In genomic region chr5:126633552-126633951, GRCh38 we compare ENCODE assay signal across 19 cellular contexts. TPM values are rescaled to one million over a fixed set of nuclear protein-coding genes. Genes with fewer than 3 reads are reported as not detected.
DNase-seq lines count a peak whose midpoint lies in the region; ATAC-seq and TF ChIP-seq lines count a peak whose summit lies in the region.
"Had no signal": no experiment of that assay in that cellular context is flagged by ENCODE, and none has a peak within 500 bp of the region (broad histone marks: within the 10 kb centered on the region; RNA-seq: fewer than 3 reads in every experiment).

No MANE protein-coding gene starts in this region.

- WGBS in right cardiac atrium: 92% methylated on average over 4 of the region's 4 CpGs

- peak; percentile 58 for DNase-seq in DMS53 (lab: John Stamatoyannopoulos, UW)
- DNase-seq in NCI-H69 (lab: John Stamatoyannopoulos, UW): peak; percentile 8
- no peak for DNase-seq in SK-N-MC (ENCODE audit: low read depth, low spot score)
- peak; percentile 7 for DNase-seq in epithelial cell of esophagus (ENCODE audit: low read depth)
- DNase-seq in tibial artery: no peak
- no peak for DNase-seq in right cardiac atrium
- DNase-seq: CD4-positive, alpha-beta memory T cell; DMS153; DND-41; EL; IMR-90 had no signal

- H3K27me3 ChIP-seq in tibial artery (no peaks in the 10 kb centered on the region), right cardiac atrium (ENCODE audit: control insufficient read depth, insufficient read depth) (no peaks in the 10 kb centered on the region)
- H3K27me3 ChIP-seq: BLaER1 had no signal

- 0 out of 2 replicates have a peak overlapping the region, but pooled peaks have one; percentile 30 for H3K27ac ChIP-seq in SK-N-MC
- no peak overlapping the region for H3K27ac ChIP-seq in tibial artery
- no peak overlapping the region for H3K27ac ChIP-seq in right cardiac atrium (ENCODE audit: low read length)
- H3K27ac ChIP-seq: 22Rv1, BLaER1, HL-60 had no signal

- ATAC-seq in right cardiac atrium (no peak), HG02938 (IDR thresholded peaks at IDR 0.05; ENCODE audit: unreplicated experiment) (no peak), GM18870 (IDR thresholded peaks at IDR 0.05; ENCODE audit: unreplicated experiment) (no peak)
- ATAC-seq: A549, GM12878 had no signal

- H3K4me3 ChIP-seq in SK-N-MC: no peak overlapping the region
- no peak overlapping the region for H3K4me3 ChIP-seq in epithelial cell of esophagus (ENCODE audit: low read length)
- no peak overlapping the region for H3K4me3 ChIP-seq in tibial artery
- no peak overlapping the region for H3K4me3 ChIP-seq in right cardiac atrium (ENCODE audit: low read length)
- H3K4me3 ChIP-seq: A549, BLaER1, GM12878, HAP-1 had no signal

- TF ChIP-seq CTCF in epithelial cell of esophagus (IDR thresholded peaks at IDR 0.05; ENCODE audit: insufficient read depth, low read depth, low read length, missing control alignments) (no peak), tibial artery (IDR thresholded peaks at IDR 0.05) (no peak)

- H3K4me1 ChIP-seq in tibial artery: no peaks in the 10 kb centered on the region
- H3K4me1 ChIP-seq in right cardiac atrium (ENCODE audit: control insufficient read depth, insufficient read depth, low read length): no peaks in the 10 kb centered on the region
- H3K4me1 ChIP-seq: BLaER1, HAP-1 had no signal

- no peak overlapping the region for H3K9ac ChIP-seq in SK-N-MC (ENCODE audit: insufficient read length)
- H3K9ac ChIP-seq: BLaER1 had no signal

- intact Hi-C loops in tibial artery (cut with DNase I; ENCODE audit: low total_unique reads) (no loop called here), right cardiac atrium (cut with DNase I) (no loop called here)

- no peaks in the 10 kb centered on the region for H3K36me3 ChIP-seq in SK-N-MC (ENCODE audit: insufficient read depth, low read length)
- H3K36me3 ChIP-seq in tibial artery: no peaks in the 10 kb centered on the region
- H3K36me3 ChIP-seq: BLaER1, HAP-1 had no signal

- no peaks in the 10 kb centered on the region for H3K9me3 ChIP-seq in SK-N-MC (ENCODE audit: low read depth, low read length)
- no peaks in the 10 kb centered on the region for H3K9me3 ChIP-seq in tibial artery
- H3K9me3 ChIP-seq in right cardiac atrium (ENCODE audit: control insufficient read depth, low read length): no peaks in the 10 kb centered on the region
- H3K9me3 ChIP-seq: A549, BLaER1, HAP-1 had no signal

RNA-seq across cellular contexts. Expression of gene PHAX, which starts 32.8 kb away (rescaled TPM):
- 10 to 100 TPM; 26.8 to 34.3 (median 33.9) TPM for total RNA-seq in right cardiac atrium
- polyA plus RNA-seq in right cardiac atrium: 23.8 TPM

RNA-seq across cellular contexts. Expression of gene ALDH7A1, which starts 38.5 kb away (rescaled TPM):
- total RNA-seq in right cardiac atrium: 10 to 100 TPM; 26.1 to 50.3 (median 32.7) TPM
- polyA plus RNA-seq in right cardiac atrium: 31.6 TPM

Comparison
In these comparisons a context has a peak if more than half of its experiments do, and no peak if none do; other contexts are left out.
1. DNase-seq: peak in DMS53 (single experiment), NCI-H69 (single experiment) and epithelial cell of esophagus (single experiment); none in SK-N-MC (single experiment), tibial artery (0 of 2) and right cardiac atrium (0 of 3).